ENCODE assay signal across 7 cellular contexts in genomic region chr6:31901415-31901952, GRCh38. TPM values are rescaled to one million over a fixed set of nuclear protein-coding genes. Genes with fewer than 3 reads are reported as not detected.
DNase-seq lines count a peak whose midpoint lies in the region; ATAC-seq, FAIRE-seq and TF ChIP-seq lines count a peak whose summit lies in the region.

No MANE protein-coding gene starts in this region.

- peak overlapping the region; percentile 26 for H3K4me3 ChIP-seq in mucosa of descending colon

- H3K9me3 ChIP-seq in mucosa of descending colon = no peaks in the 10 kb centered on the region

- peaks cover 23% of the 10 kb centered on the region for H3K27me3 Mint-ChIP-seq in activated CD8-positive, alpha-beta memory T cell treated with anti-CD3 and anti-CD28 coated beads, Interleukin-2, amount 10 ng/mL, durations not matched to agents 7 days and 5 days

- no peak for TF ChIP-seq POLR2A in GM12891 (IDR thresholded peaks at IDR 0.05; ENCODE audit: low read depth, low read length)

- CTCF ChIA-PET in activated CD8-positive, alpha-beta memory T cell treated with anti-CD3 and anti-CD28 coated beads, Interleukin-2, amount 10 ng/mL, durations not matched to agents 7 days and 5 days (lab: Charles Lee) = no interaction called here

- no peak for ATAC-seq in activated CD8-positive, alpha-beta memory T cell treated with anti-CD3 and anti-CD28 coated beads, Interleukin-2, amount 10 ng/mL, durations not matched to agents 7 days and 5 days
- peak; percentile 12 for ATAC-seq in mucosa of descending colon
- no peak for ATAC-seq in HG03135 (IDR thresholded peaks at IDR 0.05; ENCODE audit: unreplicated experiment)

- peak; percentile 58 for DNase-seq in GM12891 (ENCODE audit: insufficient read length, low spot score)
- peak; percentile 24 for DNase-seq in NCI-H1105 treated with DMSO at 0.1 percent for 48 hours (lab: John Stamatoyannopoulos, UW)
- peak; percentile 71 for DNase-seq in activated CD8-positive, alpha-beta memory T cell treated with anti-CD3 and anti-CD28 coated beads, Interleukin-2, amount 10 ng/mL, durations not matched to agents 7 days and 5 days
- no peak for DNase-seq in epithelial cell of prostate (ENCODE audit: low read depth, low spot score)
- DNase-seq in mucosa of descending colon = peak; percentile 74 to 84 (median 81)
- peak; percentile 46 to 69 for DNase-seq in stimulated activated CD8-positive, alpha-beta memory T cell treated with anti-CD3 and anti-CD28 coated beads, Interleukin-7, amount 100 ng/mL, for 4 hours (ENCODE audit: low read depth in 2 of 2)

- H3K9me3 Mint-ChIP-seq in activated CD8-positive, alpha-beta memory T cell treated with anti-CD3 and anti-CD28 coated beads, Interleukin-2, amount 10 ng/mL, durations not matched to agents 7 days and 5 days (ENCODE audit: low read depth) = no peaks in the 10 kb centered on the region

- peaks cover 3% of the 10 kb centered on the region for H3K36me3 ChIP-seq in mucosa of descending colon (ENCODE audit: low read depth)

- H3K27ac Mint-ChIP-seq in activated CD8-positive, alpha-beta memory T cell treated with anti-CD3 and anti-CD28 coated beads, Interleukin-2, amount 10 ng/mL, durations not matched to agents 7 days and 5 days = no peak overlapping the region

- H3K36me3 Mint-ChIP-seq in activated CD8-positive, alpha-beta memory T cell treated with anti-CD3 and anti-CD28 coated beads, Interleukin-2, amount 10 ng/mL, durations not matched to agents 7 days and 5 days = peaks cover 1% of the 10 kb centered on the region

- no peak for FAIRE-seq in GM12891 (lab: Jason Lieb, UNC)

- TF ChIP-seq CTCF in mucosa of descending colon (IDR thresholded peaks at IDR 0.05) = no peak

- intact Hi-C loops in mucosa of descending colon (cut with DNase I, micrococcal nuclease) = loop anchor here in 1 of 2 donors (10.0 kb wide), 1 partner anchor 53 kb away; the partner anchor contains the start of genes NELFE and SKIC2

- peaks cover 26% of the 10 kb centered on the region for H3K4me1 ChIP-seq in mucosa of descending colon (ENCODE audit: low read depth)

- H3K27ac ChIP-seq in epithelial cell of prostate = peak overlapping the region; percentile 40

- H3K4me3 Mint-ChIP-seq in activated CD8-positive, alpha-beta memory T cell treated with anti-CD3 and anti-CD28 coated beads, Interleukin-2, amount 10 ng/mL, durations not matched to agents 7 days and 5 days = peak overlapping the region; percentile 60

- peaks cover 38% of the 10 kb centered on the region for H3K4me1 Mint-ChIP-seq in activated CD8-positive, alpha-beta memory T cell treated with anti-CD3 and anti-CD28 coated beads, Interleukin-2, amount 10 ng/mL, durations not matched to agents 7 days and 5 days

TF ChIP-seq in GM12891, 5 proteins besides CTCF, POLR2A, EP300 and RAD21:
- TF ChIP-seq TAF1 (IDR thresholded peaks at IDR 0.05; ENCODE audit: low read depth, low read length) = no peak
- TF ChIP-seq PAX5 (IDR thresholded peaks at IDR 0.05; ENCODE audit: insufficient read depth, low read length, severe bottlenecking) = no peak
- no peak for TF ChIP-seq POU2F2 (IDR thresholded peaks at IDR 0.05; ENCODE audit: low read depth, low read length)
- TF ChIP-seq SPI1 (IDR thresholded peaks at IDR 0.05; ENCODE audit: low read depth, low read length) = no peak
- TF ChIP-seq POLR2AphosphoS5 (IDR thresholded peaks at IDR 0.05; ENCODE audit: low read depth, low read length) = no peak; the same call in 1 of the 2 replicates

RNA-seq across cellular contexts. Expression of gene ZBTB12, which starts 0.4 kb away (rescaled TPM):
- polyA plus RNA-seq in GM12891 (2012; ENCODE audit: low read depth, missing spikeins) = 1.5 TPM
- 1 to 10 TPM; 1.5 to 3.3 TPM for total RNA-seq in activated CD8-positive, alpha-beta memory T cell treated with anti-CD3 and anti-CD28 coated beads, Interleukin-2, amount 10 ng/mL, durations not matched to agents 7 days and 5 days
- total RNA-seq in mucosa of descending colon = 1 to 10 TPM; 2.3 to 6.2 (median 3.4) TPM

RNA-seq across cellular contexts. Expression of gene EHMT2, which starts 4.0 kb away (rescaled TPM):
- 31.1 TPM for polyA plus RNA-seq in GM12891 (2012; ENCODE audit: low read depth, missing spikeins)
- 10 to 100 TPM; 78.7 to 79.0 TPM for total RNA-seq in activated CD8-positive, alpha-beta memory T cell treated with anti-CD3 and anti-CD28 coated beads, Interleukin-2, amount 10 ng/mL, durations not matched to agents 7 days and 5 days
- 10 to 100 TPM; 29.6 to 50.1 (median 36.4) TPM for total RNA-seq in mucosa of descending colon

RNA-seq across cellular contexts. Expression of gene SLC44A4, which starts 22.7 kb away (rescaled TPM):
- polyA plus RNA-seq in GM12891 (2012; ENCODE audit: low read depth, missing spikeins) = not detected
- total RNA-seq in activated CD8-positive, alpha-beta memory T cell treated with anti-CD3 and anti-CD28 coated beads, Interleukin-2, amount 10 ng/mL, durations not matched to agents 7 days and 5 days = not detected
- 100 to 1,000 TPM; 332 to 795 (median 740) TPM for total RNA-seq in mucosa of descending colon

RNA-seq across cellular contexts. Expression of gene C2, which starts 26.0 kb away (rescaled TPM):
- 0.06 TPM for polyA plus RNA-seq in GM12891 (2012; ENCODE audit: low read depth, missing spikeins)
- under 1 TPM; 0.61 to 0.80 TPM for total RNA-seq in activated CD8-positive, alpha-beta memory T cell treated with anti-CD3 and anti-CD28 coated beads, Interleukin-2, amount 10 ng/mL, durations not matched to agents 7 days and 5 days
- 10 to 100 TPM in 2 of 3 donors, 1 to 10 TPM in 1; 5.5 to 33.7 (median 17.9) TPM for total RNA-seq in mucosa of descending colon

RNA-seq across cellular contexts. Expression of gene NEU1, which starts 38.9 kb away (rescaled TPM):
- 13.0 TPM for polyA plus RNA-seq in GM12891 (2012; ENCODE audit: low read depth, missing spikeins)
- 10 to 100 TPM; 13.0 to 21.5 TPM for total RNA-seq in activated CD8-positive, alpha-beta memory T cell treated with anti-CD3 and anti-CD28 coated beads, Interleukin-2, amount 10 ng/mL, durations not matched to agents 7 days and 5 days
- total RNA-seq in mucosa of descending colon = 10 to 100 TPM; 44.0 to 65.7 (median 45.0) TPM

Comparison
In these comparisons a context has a peak if more than half of its experiments do, and no peak if none do; other contexts are left out.
1. RNA of gene SLC44A4, which starts 22.7 kb away (total RNA-seq): 332 to 795 TPM in mucosa of descending colon; not detected in activated CD8-positive, alpha-beta memory T cell treated with anti-CD3 and anti-CD28 coated beads, Interleukin-2, amount 10 ng/mL, durations not matched to agents 7 days and 5 days; every median in the first group is over 100 times any median in the second.